In the genomic region with DNA sequence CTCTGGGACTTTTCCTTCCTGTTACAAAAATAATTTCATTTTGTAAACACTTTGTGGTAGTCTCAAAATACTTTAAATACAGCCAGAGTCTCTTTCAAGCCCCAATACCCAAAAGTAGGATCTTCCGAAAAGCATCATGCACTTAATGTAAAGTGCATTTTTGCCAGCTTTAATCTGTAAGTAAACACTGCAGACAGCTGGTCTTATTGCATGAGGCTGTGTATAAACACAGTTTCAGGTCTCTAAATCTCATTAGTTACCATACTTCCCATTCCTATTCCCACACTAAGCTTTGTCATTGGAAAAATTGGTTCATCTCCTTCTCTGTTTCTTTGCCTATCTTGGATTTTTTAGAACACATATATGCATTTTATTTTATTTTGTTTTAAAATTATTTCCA, we compare ENCODE assay signal across 28 cellular contexts.
DNase-seq lines count a peak whose midpoint lies in the region; ATAC-seq and TF ChIP-seq lines count a peak whose summit lies in the region.
"Had no signal": no experiment of that assay in that cellular context is flagged by ENCODE, and none has a peak within 500 bp of the region (broad histone marks: within the 10 kb centered on the region; RNA-seq: fewer than 3 reads in every experiment).

No MANE protein-coding gene starts in this region.

- CTCF ChIA-PET in IMR-90 (lab: Yijun Ruan, JAX), result interaction anchor here (0.6 to 1.8 kb wide), 4 partner anchors 44 to 931 kb away, joined by 3 to 8 read pairs (median 4); no protein-coding TSS in a partner anchor
- CTCF ChIA-PET in Panc1 (lab: Charles Lee), result no interaction called here
- CTCF ChIA-PET in Caco-2 (lab: Charles Lee), result no interaction called here

- POLR2A ChIA-PET in IMR-90 (lab: Charles Lee; ENCODE audit: unreplicated experiment) (no interaction called here), Panc1 (lab: Charles Lee) (interaction anchor here (0.6 kb wide), 1 partner anchor 1511 kb away, joined by 5 read pairs; no protein-coding TSS in a partner anchor), Caco-2 (lab: Charles Lee) (no interaction called here)

- no peak overlapping the region for H3K56ac ChIP-seq in IMR-90 (ENCODE audit: extremely low read depth, insufficient read depth, low read length)

- intact Hi-C loops in IMR-90 (cut with micrococcal nuclease) (loop anchor here (1.0 to 5.0 kb wide), 5 partner anchors 241 to 855 kb away; no protein-coding TSS in a partner anchor), Panc1 (cut with micrococcal nuclease; ENCODE audit: unreplicated experiment) (loop anchor here (10.0 kb wide), 2 partner anchors 232 to 762 kb away; no protein-coding TSS in a partner anchor), right cardiac atrium (cut with DNase I) (no loop called here), Caco-2 (cut with micrococcal nuclease; ENCODE audit: unreplicated experiment) (no loop called here), left colon (cut with DNase I, micrococcal nuclease) (no loop called here)

- H3K18ac ChIP-seq in IMR-90 (ENCODE audit: low read depth, low read length), result peak overlapping the region; percentile 91; the same call in 1 of the 2 replicates

- H3K27me3 Mint-ChIP-seq in Caco-2 (ENCODE audit: insufficient read depth, unreplicated experiment), result no peaks in the 10 kb centered on the region
- H3K27me3 Mint-ChIP-seq: activated B cell treated with CpG ODN at 0.5 μM for 24 hours; activated naive CD4-positive, alpha-beta T cell treated with anti-CD3 and anti-CD28 coated beads, Interleukin-2, amount 50 U/mL, for 24 hours; CD4-positive, CD25-positive, alpha-beta regulatory T cell; naive thymus-derived CD4-positive, alpha-beta T cell had no signal

- BruUV-seq in IMR-90 (replicated peaks; lab: Mats Ljungman, UMichigan), result no TSS peak
- BruUV-seq in Panc1 (replicated peaks; lab: Mats Ljungman, UMichigan), result no TSS peak
- BruUV-seq in Caco-2 (replicated peaks; lab: Mats Ljungman, UMichigan), result no TSS peak

- H3K36me3 Mint-ChIP-seq in Caco-2 (ENCODE audit: insufficient read depth, unreplicated experiment), result no peaks in the 10 kb centered on the region
- H3K36me3 Mint-ChIP-seq: activated naive CD4-positive, alpha-beta T cell treated with anti-CD3 and anti-CD28 coated beads, Interleukin-2, amount 50 U/mL, for 24 hours; CD4-positive, CD25-positive, alpha-beta regulatory T cell had no signal

- H3K4me3 ChIP-seq in IMR-90 (ENCODE audit: insufficient read depth, low read depth, low read length) (no peak overlapping the region), Panc1 (ENCODE audit: low read depth in 2 of 2, low read length in 2 of 2) (no peak overlapping the region), right cardiac atrium (ENCODE audit: low read length) (no peak overlapping the region), Caco-2 (ENCODE audit: low read depth, low read length) (no peak overlapping the region)
- H3K4me3 ChIP-seq: dorsolateral prefrontal cortex, esophagus muscularis mucosa, lower lobe of right lung, prostate gland, sigmoid colon had no signal

- H2BK15ac ChIP-seq in IMR-90 (ENCODE audit: low read depth, low read length), result 0 out of 3 replicates have a peak overlapping the region, but pooled peaks have one; percentile 66

- no peaks in the 10 kb centered on the region for H3K4me1 Mint-ChIP-seq in Caco-2 (ENCODE audit: low read depth, unreplicated experiment)
- H3K4me1 Mint-ChIP-seq: activated B cell treated with CpG ODN at 0.5 μM for 24 hours; activated CD4-positive, alpha-beta T cell treated with anti-CD3 and anti-CD28 coated beads, Interleukin-2, amount 10 ng/mL, durations not matched to agents 7 days and 5 days; activated naive CD4-positive, alpha-beta T cell treated with anti-CD3 and anti-CD28 coated beads, Interleukin-2, amount 50 U/mL, for 24 hours; CD4-positive, CD25-positive, alpha-beta regulatory T cell; naive thymus-derived CD4-positive, alpha-beta T cell had no signal

- H3K4ac ChIP-seq in IMR-90 (ENCODE audit: low read depth, low read length), result peak overlapping the region; percentile 61; the same call in 1 of the 2 replicates

- H4K91ac ChIP-seq in IMR-90 (ENCODE audit: insufficient read depth, low read depth, low read length), result no peak overlapping the region

- H2AK9ac ChIP-seq in IMR-90 (replicated peaks; ENCODE audit: low read depth, low read length, poor library complexity), result no peak overlapping the region

- H4K8ac ChIP-seq in IMR-90 (ENCODE audit: low read depth in 2 of 2, low read length in 2 of 2), result peak overlapping the region in 1 of 2 experiments; percentile 87; a peak in 2 of 4 replicates

- H3K27me3 ChIP-seq in IMR-90 (ENCODE audit: control insufficient read depth, insufficient read depth, low read length), result no peaks in the 10 kb centered on the region
- no peaks in the 10 kb centered on the region for H3K27me3 ChIP-seq in Panc1 (ENCODE audit: control insufficient read depth, insufficient read depth, low read length)
- no peaks in the 10 kb centered on the region for H3K27me3 ChIP-seq in right cardiac atrium (ENCODE audit: control insufficient read depth, insufficient read depth)
- H3K27me3 ChIP-seq in Caco-2 (replicated peaks; ENCODE audit: control insufficient read depth, insufficient read depth, low read length), result no peaks in the 10 kb centered on the region
- H3K27me3 ChIP-seq: brain microvascular endothelial cell, dorsolateral prefrontal cortex, esophagus muscularis mucosa, sigmoid colon had no signal

- no peak for TF ChIP-seq POLR2A in IMR-90 (IDR thresholded peaks at IDR 0.05; ENCODE audit: low read depth, low read length)

- H4K20me1 ChIP-seq in IMR-90 (ENCODE audit: insufficient read depth, low read length), result no peaks in the 10 kb centered on the region

- peak overlapping the region; percentile 88 for H2BK5ac ChIP-seq in IMR-90 (ENCODE audit: low read depth, low read length, poor library complexity, severe bottlenecking)

- H2AFZ ChIP-seq in IMR-90 (replicated peaks; ENCODE audit: low read length, poor library complexity), result no peak overlapping the region

- in situ Hi-C loops in IMR-90 (cut with MboI; ENCODE audit: low sequenced_read_pairs) (loop anchor here (5.0 to 25.0 kb wide), 4 partner anchors 585 to 1542 kb away; a partner anchor contains a TSS), Panc1 (cut with HindIII; ENCODE audit: low pct_unique_long_range_greater_than_20kb, low sequenced_read_pairs) (no loop called here)

- dilution Hi-C loops in IMR-90 (cut with HindIII; ENCODE audit: low sequenced_read_pairs, unreplicated experiment), result no loop called here

- no peaks in the 10 kb centered on the region for H3K4me1 ChIP-seq in IMR-90 (ENCODE audit: control insufficient read depth, insufficient read depth, low read length)
- peaks cover 6% of the 10 kb centered on the region; the same call in 1 of the 2 replicates for H3K4me1 ChIP-seq in Panc1 (ENCODE audit: control insufficient read depth, insufficient read depth, low read length)
- H3K4me1 ChIP-seq in right cardiac atrium (ENCODE audit: control insufficient read depth, insufficient read depth, low read length), result no peaks in the 10 kb centered on the region
- no peaks in the 10 kb centered on the region for H3K4me1 ChIP-seq in Caco-2
- H3K4me1 ChIP-seq: esophagus muscularis mucosa, lower lobe of right lung, prostate gland had no signal

- H3K9me3 ChIP-seq in IMR-90 (ENCODE audit: control insufficient read depth, insufficient read depth, low read length) (peaks cover 8% of the 10 kb centered on the region; the same call in 1 of the 2 replicates), Panc1 (ENCODE audit: control insufficient read depth, insufficient read depth, low read depth, low read length) (no peaks in the 10 kb centered on the region), right cardiac atrium (ENCODE audit: control insufficient read depth, low read length) (no peaks in the 10 kb centered on the region), Caco-2 (0 out of 2 replicates have a peak, but pooled peaks cover 4% of the 10 kb centered on the region)
- H3K9me3 ChIP-seq: esophagus muscularis mucosa, lower lobe of right lung, prostate gland had no signal

- H3K27ac ChIP-seq in IMR-90 (ENCODE audit: insufficient read depth, low read length), result no peak overlapping the region
- peak overlapping the region; percentile 68; the same call in 1 of the 2 replicates for H3K27ac ChIP-seq in Panc1 (ENCODE audit: low read length)
- H3K27ac ChIP-seq in right cardiac atrium (ENCODE audit: low read length), result no peak overlapping the region
- H3K27ac ChIP-seq: brain microvascular endothelial cell, dorsolateral prefrontal cortex, esophagus muscularis mucosa, lower lobe of right lung, prostate gland, sigmoid colon had no signal

- no peak overlapping the region; the same call in 1 of the 2 replicates for H3K23ac ChIP-seq in IMR-90 (ENCODE audit: low read depth, low read length)

- peak overlapping the region; percentile 90 for H2BK120ac ChIP-seq in IMR-90 (ENCODE audit: low read depth, low read length)

- ATAC-seq in IMR-90 (ENCODE audit: low read depth) (peak; percentile 57), Panc1 (no peak), right cardiac atrium (no peak), left colon (no peak)
- ATAC-seq: lower lobe of right lung; naive thymus-derived CD4-positive, alpha-beta T cell had no signal

- no peak overlapping the region for H3K9ac ChIP-seq in IMR-90 (ENCODE audit: low read depth, low read length)

- H3K9me1 ChIP-seq in IMR-90 (ENCODE audit: insufficient read depth, low read length), result no peaks in the 10 kb centered on the region

- peak; percentile 27 for DNase-seq in D341Med (ENCODE audit: low spot score)
- DNase-seq in IMR-90, result peak; percentile 39
- peak; percentile 15 for DNase-seq in NCI-H345 treated with DMSO at 0.1 percent for 48 hours (lab: John Stamatoyannopoulos, UW; ENCODE audit: unreplicated experiment)
- DNase-seq in Panc1 (ENCODE audit: low read depth, low spot score), result no peak
- no peak for DNase-seq in NOMO-1 (lab: John Stamatoyannopoulos, UW; ENCODE audit: unreplicated experiment in 2 of 2)
- DNase-seq in right cardiac atrium, result no peak
- no peak for DNase-seq in Caco-2
- DNase-seq in left colon, result no peak
- DNase-seq: activated B cell treated with CpG ODN at 0.5 μM for 24 hours; activated CD4-positive, alpha-beta T cell treated with anti-CD3 and anti-CD28 coated beads, Interleukin-2, amount 10 ng/mL, durations not matched to agents 7 days and 5 days; AML-193; amygdala; brain microvascular endothelial cell; CD4-positive, CD25-positive, alpha-beta regulatory T cell; dorsolateral prefrontal cortex; Kasumi-1; kidney glomerular epithelial cell; lower lobe of right lung; naive thymus-derived CD4-positive, alpha-beta T cell; NCI-H187 treated with DMSO at 0.1 percent for 48 hours; nucleus accumbens; sigmoid colon; stimulated activated CD4-positive, alpha-beta T cell treated with anti-CD3 and anti-CD28 coated beads, Interleukin-4, amount 100 ng/mL, for 1 hour; trophoblast cell had no signal

- no peak overlapping the region for H3K4me3 Mint-ChIP-seq in Caco-2 (ENCODE audit: unreplicated experiment)
- H3K4me3 Mint-ChIP-seq: activated B cell treated with CpG ODN at 0.5 μM for 24 hours; activated CD4-positive, alpha-beta T cell treated with anti-CD3 and anti-CD28 coated beads, Interleukin-2, amount 10 ng/mL, durations not matched to agents 7 days and 5 days; activated naive CD4-positive, alpha-beta T cell treated with anti-CD3 and anti-CD28 coated beads, Interleukin-2, amount 50 U/mL, for 24 hours; CD4-positive, CD25-positive, alpha-beta regulatory T cell; naive thymus-derived CD4-positive, alpha-beta T cell; T-helper 1 cell treated with Interleukin-12 subunit alpha and Interleukin-12 subunit beta and Interleukin-4 antibody, amounts not matched to agents 30 μg/mL and 1 μg/mL, for 36 hours had no signal

- H2AK5ac ChIP-seq in IMR-90 (ENCODE audit: low read depth, low read length), result no peak overlapping the region

- H3K14ac ChIP-seq in IMR-90 (replicated peaks; ENCODE audit: low read depth, low read length), result no peak overlapping the region

- H3K36me3 ChIP-seq in IMR-90 (ENCODE audit: control insufficient read depth, insufficient read depth, low read length), result no peaks in the 10 kb centered on the region
- no peaks in the 10 kb centered on the region for H3K36me3 ChIP-seq in Panc1 (ENCODE audit: control insufficient read depth, insufficient read depth, low read length)
- H3K36me3 ChIP-seq in Caco-2 (ENCODE audit: control insufficient read depth, insufficient read depth, low read length), result no peaks in the 10 kb centered on the region
- H3K36me3 ChIP-seq: brain microvascular endothelial cell, esophagus muscularis mucosa, lower lobe of right lung, prostate gland, sigmoid colon had no signal

- no peak for TF ChIP-seq RAD21 in IMR-90 (IDR thresholded peaks at IDR 0.05; ENCODE audit: low read length)

- peak overlapping the region; percentile 90 for H2BK20ac ChIP-seq in IMR-90 (ENCODE audit: low read depth, low read length)

- H3K4me2 ChIP-seq in IMR-90 (ENCODE audit: low read depth, low read length), result peak overlapping the region; percentile 48; the same call in 1 of the 2 replicates

- H3K9me3 Mint-ChIP-seq in Caco-2 (ENCODE audit: unreplicated experiment), result peaks cover 24% of the 10 kb centered on the region
- H3K9me3 Mint-ChIP-seq: activated CD4-positive, alpha-beta T cell treated with anti-CD3 and anti-CD28 coated beads, Interleukin-2, amount 10 ng/mL, durations not matched to agents 7 days and 5 days had no signal

- no peak overlapping the region; the same call in 1 of the 2 replicates for H4K5ac ChIP-seq in IMR-90 (ENCODE audit: low read depth, low read length)

- no peaks in the 10 kb centered on the region for H3K79me1 ChIP-seq in IMR-90 (ENCODE audit: low read depth in 1 of 2, low read length in 2 of 2)

- no peak overlapping the region for H3K27ac Mint-ChIP-seq in Caco-2 (ENCODE audit: unreplicated experiment)
- H3K27ac Mint-ChIP-seq: activated B cell treated with CpG ODN at 0.5 μM for 24 hours; activated CD4-positive, alpha-beta T cell treated with anti-CD3 and anti-CD28 coated beads, Interleukin-2, amount 10 ng/mL, durations not matched to agents 7 days and 5 days; activated naive CD4-positive, alpha-beta T cell treated with anti-CD3 and anti-CD28 coated beads, Interleukin-2, amount 50 U/mL, for 24 hours; CD4-positive, CD25-positive, alpha-beta regulatory T cell; naive thymus-derived CD4-positive, alpha-beta T cell; T-helper 1 cell treated with Interleukin-12 subunit alpha and Interleukin-12 subunit beta and Interleukin-4 antibody, amounts not matched to agents 30 μg/mL and 1 μg/mL, for 36 hours had no signal

- TF ChIP-seq CTCF in IMR-90 (conservative IDR thresholded peaks at IDR 0.05; ENCODE audit: low read depth, low read length), result no peak
- no peak for TF ChIP-seq CTCF in Panc1 (IDR thresholded peaks at IDR 0.05)
- no peak for TF ChIP-seq CTCF in Caco-2 (IDR thresholded peaks at IDR 0.05; ENCODE audit: insufficient read depth in 1 of 2, low read depth in 1 of 2, low read length in 1 of 2, severe bottlenecking in 1 of 2, unreplicated experiment in 1 of 2)

- WGBS in IMR-90 (ENCODE audit: extremely low coverage in 2 of 2, insufficient read length in 1 of 2), 2 experiments, result no CpG with 5 or more reads among the region's 1 CpG
- WGBS in right cardiac atrium, result 82% methylated on average over 1 of the region's 1 CpG

Comparison
In these comparisons a context has a peak if more than half of its experiments do, and no peak if none do; other contexts are left out.
1. DNase-seq: peak in D341Med (single experiment), IMR-90 (single experiment) and NCI-H345 treated with DMSO at 0.1 percent for 48 hours (single experiment); none in Panc1 (single experiment), NOMO-1 (0 of 2), right cardiac atrium (0 of 3), Caco-2 (0 of 2) and left colon (0 of 2).
2. intact Hi-C loops: an anchor here in IMR-90 (1.0 to 5.0 kb wide) and Panc1 (10.0 kb wide); none called in right cardiac atrium, Caco-2 and left colon.